ENCODE assay signal across 9 cellular contexts in the genomic region with DNA sequence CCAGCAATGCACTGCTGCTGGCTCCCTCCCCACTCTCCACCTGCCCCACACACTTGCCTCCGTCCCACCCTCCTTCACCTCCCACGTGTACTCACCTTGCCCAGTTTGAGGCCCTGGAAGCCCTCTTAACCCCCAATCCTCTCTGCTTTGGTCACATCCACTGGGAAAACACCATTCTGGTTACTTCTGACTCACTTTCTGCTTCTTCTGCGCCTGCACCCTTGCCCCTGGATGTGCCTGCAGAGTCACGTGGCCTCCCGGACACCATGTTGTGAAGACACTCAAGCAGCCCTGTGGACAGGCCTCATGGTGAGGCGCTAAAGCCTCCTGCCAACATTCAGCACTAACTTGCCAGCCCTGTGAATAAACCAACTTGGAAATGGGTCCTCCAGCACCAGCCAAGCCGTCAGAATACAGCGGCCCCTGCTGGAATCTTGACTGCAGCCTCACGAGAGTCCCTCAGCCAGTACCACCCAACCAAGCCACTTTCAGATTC. TPM values are rescaled to one million over a fixed set of nuclear protein-coding genes. Genes with fewer than 3 reads are reported as not detected.
DNase-seq lines count a peak whose midpoint lies in the region; ATAC-seq and TF ChIP-seq lines count a peak whose summit lies in the region.
"Had no signal": no experiment of that assay in that cellular context is flagged by ENCODE, and none has a peak within 500 bp of the region (broad histone marks: within the 10 kb centered on the region; RNA-seq: fewer than 3 reads in every experiment).

No MANE protein-coding gene starts in this region.

- no peak overlapping the region for H3K4me3 Mint-ChIP-seq in immature natural killer cell
- H3K4me3 Mint-ChIP-seq: activated CD4-positive, alpha-beta memory T cell treated with anti-CD3 and anti-CD28 coated beads, Interleukin-2, amount 10 ng/mL, durations not matched to agents 7 days and 5 days; naive thymus-derived CD8-positive, alpha-beta T cell had no signal

- CTCF ChIA-PET in HEK293T (lab: Yijun Ruan, JAX), result no interaction called here

- no peak overlapping the region for H3K27ac ChIP-seq in VCaP
- H3K27ac ChIP-seq in lower lobe of right lung, result no peak overlapping the region

- ATAC-seq in lower lobe of right lung (peak in 1 of 2 donors; percentile 44), GM18502 (IDR thresholded peaks at IDR 0.05; ENCODE audit: poor library complexity, unreplicated experiment) (no peak)

- no peak overlapping the region for H3K27ac Mint-ChIP-seq in immature natural killer cell
- H3K27ac Mint-ChIP-seq: activated CD4-positive, alpha-beta memory T cell treated with anti-CD3 and anti-CD28 coated beads, Interleukin-2, amount 10 ng/mL, durations not matched to agents 7 days and 5 days had no signal

- no peaks in the 10 kb centered on the region for H3K9me3 ChIP-seq in lower lobe of right lung

- peak; percentile 38 for DNase-seq in HEK293T (ENCODE audit: extremely low spot score)
- no peak for DNase-seq in lower lobe of right lung
- no peak for DNase-seq in COLO829 (ENCODE audit: low spot score)
- no peak for DNase-seq in immature natural killer cell
- DNase-seq: activated CD4-positive, alpha-beta memory T cell treated with anti-CD3 and anti-CD28 coated beads, Interleukin-2, amount 10 ng/mL, durations not matched to agents 7 days and 5 days; naive thymus-derived CD8-positive, alpha-beta T cell; NCI-H2171 treated with DMSO at 0.1 percent for 48 hours had no signal

- no peaks in the 10 kb centered on the region for H3K36me3 Mint-ChIP-seq in immature natural killer cell
- H3K36me3 Mint-ChIP-seq: naive thymus-derived CD8-positive, alpha-beta T cell had no signal

- H3K4me1 Mint-ChIP-seq in immature natural killer cell, result no peaks in the 10 kb centered on the region

- no peaks in the 10 kb centered on the region for H3K36me3 ChIP-seq in lower lobe of right lung

- POLR2A ChIA-PET in HEK293T (lab: Yijun Ruan, JAX), result no interaction called here

- H3K4me1 ChIP-seq in lower lobe of right lung, result no peaks in the 10 kb centered on the region

- H3K27me3 ChIP-seq in lower lobe of right lung (ENCODE audit: low read depth), result no peaks in the 10 kb centered on the region

- TF ChIP-seq CTCF in VCaP (conservative IDR thresholded peaks at IDR 0.05) (0 out of 2 replicates have a peak, but pooled peaks have one; percentile 13), lower lobe of right lung (IDR thresholded peaks at IDR 0.05) (peak; percentile 30)

- intact Hi-C loops in lower lobe of right lung (cut with DNase I), result no loop called here

- H3K9me3 Mint-ChIP-seq in immature natural killer cell, result no peaks in the 10 kb centered on the region
- H3K9me3 Mint-ChIP-seq: activated CD4-positive, alpha-beta memory T cell treated with anti-CD3 and anti-CD28 coated beads, Interleukin-2, amount 10 ng/mL, durations not matched to agents 7 days and 5 days; naive thymus-derived CD8-positive, alpha-beta T cell had no signal

- peaks cover 0 to 2% (median 1%) of the 10 kb centered on the region in 3 donors for H3K27me3 Mint-ChIP-seq in immature natural killer cell (ENCODE audit: low read depth in 3 of 3)
- H3K27me3 Mint-ChIP-seq: activated CD4-positive, alpha-beta memory T cell treated with anti-CD3 and anti-CD28 coated beads, Interleukin-2, amount 10 ng/mL, durations not matched to agents 7 days and 5 days; naive thymus-derived CD8-positive, alpha-beta T cell had no signal

- H3K4me3 ChIP-seq in lower lobe of right lung, result no peak overlapping the region

TF ChIP-seq in HEK293T, 16 proteins besides CTCF, POLR2A, EP300 and RAD21:
- TF ChIP-seq FOXK2 (IDR thresholded peaks at IDR 0.05) (no peak), LEF1 (IDR thresholded peaks at IDR 0.05; ENCODE audit: borderline replicate concordance) (no peak), ZNF384 (IDR thresholded peaks at IDR 0.05) (no peak), FOXM1 (IDR thresholded peaks at IDR 0.05; ENCODE audit: borderline replicate concordance) (no peak), TARDBP (IDR thresholded peaks at IDR 0.05) (no peak), L3MBTL2 (conservative IDR thresholded peaks at IDR 0.05) (no peak), CTBP1 (IDR thresholded peaks at IDR 0.05; ENCODE audit: borderline replicate concordance) (no peak), FOXA1 (IDR thresholded peaks at IDR 0.05) (no peak), ARNT (IDR thresholded peaks at IDR 0.05) (no peak), NFRKB (IDR thresholded peaks at IDR 0.05) (no peak), SP1 (IDR thresholded peaks at IDR 0.05) (no peak), SUZ12 (IDR thresholded peaks at IDR 0.05) (no peak), HDGF (IDR thresholded peaks at IDR 0.05; ENCODE audit: borderline replicate concordance) (no peak), ELF4 (IDR thresholded peaks at IDR 0.05) (no peak), BHLHE40 (IDR thresholded peaks at IDR 0.05; ENCODE audit: borderline replicate concordance) (no peak)
- TF ChIP-seq, protein P1, sequence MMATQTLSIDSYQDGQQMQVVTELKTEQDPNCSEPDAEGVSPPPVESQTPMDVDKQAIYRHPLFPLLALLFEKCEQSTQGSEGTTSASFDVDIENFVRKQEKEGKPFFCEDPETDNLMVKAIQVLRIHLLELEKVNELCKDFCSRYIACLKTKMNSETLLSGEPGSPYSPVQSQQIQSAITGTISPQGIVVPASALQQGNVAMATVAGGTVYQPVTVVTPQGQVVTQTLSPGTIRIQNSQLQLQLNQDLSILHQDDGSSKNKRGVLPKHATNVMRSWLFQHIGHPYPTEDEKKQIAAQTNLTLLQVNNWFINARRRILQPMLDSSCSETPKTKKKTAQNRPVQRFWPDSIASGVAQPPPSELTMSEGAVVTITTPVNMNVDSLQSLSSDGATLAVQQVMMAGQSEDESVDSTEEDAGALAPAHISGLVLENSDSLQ (IDR thresholded peaks at IDR 0.05), result no peak
TF ChIP-seq in HEK293T: peak in this region for 0.

RNA-seq across cellular contexts. Expression of gene NAALADL1, which starts 2.6 kb away (rescaled TPM):
- total RNA-seq in lower lobe of right lung, result 12.2 TPM
- polyA plus RNA-seq in immature natural killer cell, result 100 to 1,000 TPM in 1 of 3 donors, 10 to 100 TPM in 2; 64.4 to 103 (median 88.7) TPM

RNA-seq across cellular contexts. Expression of gene SAC3D1, which starts 20.0 kb away (rescaled TPM):
- 12.6 TPM for total RNA-seq in lower lobe of right lung
- 10 to 100 TPM in 1 of 3 donors, 1 to 10 TPM in 2; 3.8 to 11.7 (median 9.2) TPM for polyA plus RNA-seq in immature natural killer cell

RNA-seq across cellular contexts. Expression of gene CDCA5, which starts 22.9 kb away (rescaled TPM):
- 2.8 TPM for total RNA-seq in lower lobe of right lung
- 1 to 10 TPM; 1.8 to 2.9 (median 2.4) TPM for polyA plus RNA-seq in immature natural killer cell

RNA-seq across cellular contexts. Expression of gene ZFPL1, which starts 23.1 kb away (rescaled TPM):
- total RNA-seq in lower lobe of right lung, result 29.0 TPM
- 10 to 100 TPM; 28.3 to 31.2 (median 29.8) TPM for polyA plus RNA-seq in immature natural killer cell

RNA-seq across cellular contexts. Expression of gene SNX15, which starts 33.7 kb away (rescaled TPM):
- total RNA-seq in lower lobe of right lung, result 25.4 TPM
- polyA plus RNA-seq in immature natural killer cell, result 10 to 100 TPM; 14.5 to 20.6 (median 19.9) TPM
